23 cellular contexts compared by ENCODE assay signal in the genomic region with DNA sequence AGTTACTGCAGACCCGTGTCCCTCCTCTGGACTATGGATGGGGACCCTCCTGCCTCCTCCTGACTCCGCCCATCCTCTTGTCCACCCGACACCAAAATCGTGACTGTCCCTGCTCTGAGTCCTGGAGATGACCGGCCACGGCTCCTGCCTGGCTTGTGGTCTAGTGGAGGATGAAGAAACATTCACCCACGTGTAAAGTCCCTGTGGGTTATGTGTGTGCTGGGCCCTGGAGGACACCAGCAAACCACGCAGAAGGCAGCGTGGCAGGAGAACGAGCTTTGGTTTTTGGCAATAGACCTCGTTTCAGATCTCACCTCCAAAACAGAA. TPM values are rescaled to one million over a fixed set of nuclear protein-coding genes. Genes with fewer than 3 reads are reported as not detected.
DNase-seq lines count a peak whose midpoint lies in the region; ATAC-seq and TF ChIP-seq lines count a peak whose summit lies in the region.
"Had no signal": no experiment of that assay in that cellular context is flagged by ENCODE, and none has a peak within 500 bp of the region (broad histone marks: within the 10 kb centered on the region; RNA-seq: fewer than 3 reads in every experiment).

No MANE protein-coding gene starts in this region.

- no peaks in the 10 kb centered on the region for H3K9me3 Mint-ChIP-seq in mesothelial cell of epicardium
- H3K9me3 Mint-ChIP-seq: activated naive CD8-positive, alpha-beta T cell treated with anti-CD3 and anti-CD28 coated beads, Interleukin-2, amount 10 ng/mL, durations not matched to agents 7 days and 5 days; brain; CD8-positive, alpha-beta memory T cell; naive thymus-derived CD4-positive, alpha-beta T cell had no signal

- no peak overlapping the region for H3K4me3 Mint-ChIP-seq in mesothelial cell of epicardium
- H3K4me3 Mint-ChIP-seq: activated CD8-positive, alpha-beta memory T cell treated with anti-CD3 and anti-CD28 coated beads, Interleukin-2, amount 10 ng/mL, durations not matched to agents 7 days and 5 days; activated naive CD8-positive, alpha-beta T cell treated with anti-CD3 and anti-CD28 coated beads, Interleukin-2, amount 10 ng/mL, durations not matched to agents 7 days and 5 days; brain; naive thymus-derived CD4-positive, alpha-beta T cell had no signal

- H3K36me3 Mint-ChIP-seq in mesothelial cell of epicardium: no peaks in the 10 kb centered on the region
- H3K36me3 Mint-ChIP-seq: activated CD8-positive, alpha-beta memory T cell treated with anti-CD3 and anti-CD28 coated beads, Interleukin-2, amount 10 ng/mL, durations not matched to agents 7 days and 5 days; activated naive CD8-positive, alpha-beta T cell treated with anti-CD3 and anti-CD28 coated beads, Interleukin-2, amount 10 ng/mL, durations not matched to agents 7 days and 5 days; brain; CD8-positive, alpha-beta memory T cell; naive thymus-derived CD4-positive, alpha-beta T cell had no signal

- H3K27ac ChIP-seq in caudate nucleus (ENCODE audit: low read depth, low read length): peak overlapping the region; percentile 48
- H3K27ac ChIP-seq in substantia nigra (ENCODE audit: low read depth, low read length, poor library complexity, severe bottlenecking): peak overlapping the region; percentile 67
- H3K27ac ChIP-seq: SK-N-MC, suprapubic skin had no signal

- H3K4me1 Mint-ChIP-seq in mesothelial cell of epicardium: peaks cover 28% of the 10 kb centered on the region
- H3K4me1 Mint-ChIP-seq: brain had no signal

- H3K27ac Mint-ChIP-seq in mesothelial cell of epicardium: peak overlapping the region; percentile 37
- H3K27ac Mint-ChIP-seq: activated CD8-positive, alpha-beta memory T cell treated with anti-CD3 and anti-CD28 coated beads, Interleukin-2, amount 10 ng/mL, durations not matched to agents 7 days and 5 days had no signal

- DNase-seq in MV-4-11 (lab: John Stamatoyannopoulos, UW): peak; percentile 45
- no peak for DNase-seq in caudate nucleus (lab: John Stamatoyannopoulos, UW)
- DNase-seq in mesothelial cell of epicardium (ENCODE audit: low spot score in 2 of 2, unreplicated experiment in 2 of 2): no peak
- DNase-seq in substantia nigra (lab: John Stamatoyannopoulos, UW): peak in 1 of 49 donors; percentile 34
- no peak for DNase-seq in amniotic stem cell (lab: John Stamatoyannopoulos, UW)
- no peak for DNase-seq in HT-29 (ENCODE audit: low spot score)
- DNase-seq: activated CD4-positive, alpha-beta T cell treated with anti-CD3 and anti-CD28 coated beads for 48 hours; activated CD8-positive, alpha-beta memory T cell treated with anti-CD3 and anti-CD28 coated beads, Interleukin-2, amount 10 ng/mL, durations not matched to agents 7 days and 5 days; activated naive CD8-positive, alpha-beta T cell treated with anti-CD3 and anti-CD28 coated beads, Interleukin-2, amount 10 ng/mL, durations not matched to agents 7 days and 5 days; CD8-positive, alpha-beta memory T cell; cortex of kidney; GF-D8; naive thymus-derived CD4-positive, alpha-beta T cell; NCI-H1436; NCI-H524 had no signal

- TF ChIP-seq CTCF in mesothelial cell of epicardium (IDR thresholded peaks at IDR 0.05; ENCODE audit: unreplicated experiment): no peak

- H3K27me3 Mint-ChIP-seq in mesothelial cell of epicardium (ENCODE audit: low read depth): no peaks in the 10 kb centered on the region
- H3K27me3 Mint-ChIP-seq: activated CD8-positive, alpha-beta memory T cell treated with anti-CD3 and anti-CD28 coated beads, Interleukin-2, amount 10 ng/mL, durations not matched to agents 7 days and 5 days; activated naive CD8-positive, alpha-beta T cell treated with anti-CD3 and anti-CD28 coated beads, Interleukin-2, amount 10 ng/mL, durations not matched to agents 7 days and 5 days; brain; CD8-positive, alpha-beta memory T cell had no signal

- no peak for ATAC-seq in GM21528 (IDR thresholded peaks at IDR 0.05; ENCODE audit: low FRiP score, unreplicated experiment)
- ATAC-seq: activated CD8-positive, alpha-beta memory T cell treated with anti-CD3 and anti-CD28 coated beads, Interleukin-2, amount 10 ng/mL, durations not matched to agents 7 days and 5 days had no signal

RNA-seq across cellular contexts. Expression of a gene that starts 11.9 kb away (rescaled TPM):
- total RNA-seq in mesothelial cell of epicardium: 12.2 to 13.7 TPM (median 13.2 TPM) in 3 replicates
- 172 and 193 TPM in 2 replicates for total RNA-seq in HT-29 (2014; rRNA removed; shearing (Covaris generic))
- total RNA-seq: MCF 10A, osteocyte had no signal

RNA-seq across cellular contexts. Expression of a gene that starts 44.6 kb away (rescaled TPM):
- total RNA-seq in mesothelial cell of epicardium: 69.5 to 74.6 TPM (median 73.5 TPM) in 3 replicates
- 136 and 177 TPM in 2 replicates for total RNA-seq in HT-29 (2014; rRNA removed; shearing (Covaris generic))

RNA-seq across cellular contexts. Expression of a gene that starts 49.8 kb away (rescaled TPM):
- 0.09 to 0.27 TPM (median 0.22 TPM) in 3 replicates for total RNA-seq in mesothelial cell of epicardium
- 4.8 and 7.0 TPM in 2 replicates for total RNA-seq in HT-29 (2014; rRNA removed; shearing (Covaris generic))
- total RNA-seq: activated CD8-positive, alpha-beta memory T cell treated with anti-CD3 and anti-CD28 coated beads, Interleukin-2, amount 10 ng/mL, durations not matched to agents 7 days and 5 days; activated naive CD8-positive, alpha-beta T cell treated with anti-CD3 and anti-CD28 coated beads, Interleukin-2, amount 10 ng/mL, durations not matched to agents 7 days and 5 days; CD8-positive, alpha-beta memory T cell; MCF 10A; mesenteric fat pad; naive thymus-derived CD4-positive, alpha-beta T cell; osteocyte; T-helper 2 cell treated with Interferon-gamma antibody and Interleukin-4, amounts not matched to agents 100 ng/mL and 5 ng/mL, for 36 hours had no signal

Comparison
In these comparisons a context has a peak if more than half of its experiments do, and no peak if none do; other contexts are left out.
1. RNA of a gene that starts 11.9 kb away (total RNA-seq): 172 to 193 TPM in HT-29; 12.2 to 13.7 TPM in mesothelial cell of epicardium; every median in the first group is over 10 times any median in the second.